In the genomic region with DNA sequence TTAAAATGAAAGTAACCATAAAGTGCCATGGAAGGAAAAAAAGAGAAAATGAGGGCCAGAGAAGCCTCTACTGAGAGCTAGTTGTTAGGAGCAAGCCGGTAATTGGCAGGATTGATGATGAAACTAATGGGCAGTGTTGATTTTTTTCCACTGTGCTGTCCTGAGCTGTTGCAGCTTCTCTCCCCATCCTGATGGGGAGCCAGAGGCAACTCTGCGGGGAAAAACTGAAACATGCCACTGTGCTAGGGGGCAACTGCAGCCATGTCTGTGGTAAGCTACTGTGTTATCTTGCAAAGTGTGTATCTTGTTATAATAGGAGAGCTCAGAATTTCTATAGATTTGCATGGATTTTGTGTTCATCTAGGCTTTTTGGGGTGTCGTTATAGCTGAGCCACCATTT, we compare ENCODE assay signal across 26 cellular contexts.
DNase-seq lines count a peak whose midpoint lies in the region; ATAC-seq, FAIRE-seq and TF ChIP-seq lines count a peak whose summit lies in the region.
"Had no signal": no experiment of that assay in that cellular context is flagged by ENCODE, and none has a peak within 500 bp of the region (broad histone marks: within the 10 kb centered on the region; RNA-seq: fewer than 3 reads in every experiment).

No MANE protein-coding gene starts in this region.

- CTCF ChIA-PET in GM12878 (lab: Yijun Ruan, JAX), result no interaction called here

- TF ChIP-seq RAD21 in GM12878 (IDR thresholded peaks at IDR 0.05; ENCODE audit: insufficient read depth, low read depth, low read length), result no peak

- FAIRE-seq in GM12878 (lab: Jason Lieb, UNC), result no peak
- FAIRE-seq: A204.1, GM19239 had no signal

- 0 out of 3 replicates have a peak, but pooled peaks have one; percentile 6 for TF ChIP-seq CTCF in GM12872 (IDR thresholded peaks at IDR 0.05; ENCODE audit: insufficient read depth, low read depth, low read length)
- TF ChIP-seq CTCF in NB4 (IDR thresholded peaks at IDR 0.05; ENCODE audit: low read depth, low read length), result peak; percentile 3
- TF ChIP-seq CTCF in GM12878 (IDR thresholded peaks at IDR 0.05 in 2 of 3, conservative IDR thresholded peaks at IDR 0.05 in 1 of 3; ENCODE audit: control insufficient read depth in 2 of 3, extremely low read depth in 1 of 3, insufficient read depth in 1 of 3, low read depth in 3 of 3, low read length in 3 of 3), result 0 out of 6 replicates have a peak, but pooled peaks of 1 of the 3 experiments have one; percentile 7
- peak; percentile 6 for TF ChIP-seq CTCF in kidney epithelial cell (IDR thresholded peaks at IDR 0.05; ENCODE audit: insufficient read depth, low read length, poor library complexity, severe bottlenecking)

- no peak overlapping the region for H3K27ac ChIP-seq in GM12878 (ENCODE audit: control insufficient read depth, insufficient read depth)
- H3K27ac ChIP-seq: PC-9, RWPE1 had no signal

- RAD21 ChIA-PET in GM12878 (lab: Charles Lee; ENCODE audit: unreplicated experiment), result no interaction called here

- in situ Hi-C loops in GM12878 (cut with MboI), result no loop called here

- BruUV-seq in GM12878 (replicated peaks; lab: Mats Ljungman, UMichigan), result no TSS peak

- TF ChIP-seq EP300 in GM12878 (IDR thresholded peaks at IDR 0.05; ENCODE audit: borderline replicate concordance in 1 of 2, control insufficient read depth in 1 of 2, low read depth in 2 of 2, low read length in 2 of 2), result no peak

- TF ChIP-seq POLR2A in NB4 (IDR thresholded peaks at IDR 0.05; ENCODE audit: extremely low read depth, insufficient read length) (no peak), GM12878 (IDR thresholded peaks at IDR 0.05; ENCODE audit: low read depth, low read length) (no peak)

- H3K4me1 ChIP-seq in GM12878 (ENCODE audit: control insufficient read depth, insufficient read depth, low read length), result no peaks in the 10 kb centered on the region
- H3K4me1 ChIP-seq: BE2C had no signal

- H3K4me3 ChIP-seq in NB4 (ENCODE audit: low read depth, low read length) (no peak overlapping the region), GM12878 (no peak overlapping the region), kidney epithelial cell (ENCODE audit: low read depth, low read length) (no peak overlapping the region)
- H3K4me3 ChIP-seq: PC-9 had no signal

- H3K27me3 ChIP-seq in GM12878 (replicated peaks in 1 of 2; ENCODE audit: control insufficient read depth in 2 of 2, insufficient read depth in 2 of 2, low read length in 1 of 2) (no peaks in the 10 kb centered on the region), kidney epithelial cell (ENCODE audit: control insufficient read depth, insufficient read depth, low read length) (no peaks in the 10 kb centered on the region)
- H3K27me3 ChIP-seq: BE2C had no signal

- POLR2A ChIA-PET in GM12878 (lab: Charles Lee), result no interaction called here

- intact Hi-C loops in GM12878 (cut with micrococcal nuclease; ENCODE audit: unreplicated experiment), result loop anchor here (10.0 kb wide), 1 partner anchor 355 kb away; no protein-coding TSS in a partner anchor

- no peaks in the 10 kb centered on the region for H3K9me3 ChIP-seq in GM12878 (replicated peaks; ENCODE audit: control insufficient read depth, insufficient read depth, low read length)
- H3K9me3 ChIP-seq: BE2C, Caco-2 had no signal

- no peaks in the 10 kb centered on the region for H3K36me3 ChIP-seq in GM12878 (ENCODE audit: control insufficient read depth in 2 of 2, insufficient read depth in 2 of 2, low read length in 1 of 2)
- H3K36me3 ChIP-seq in kidney epithelial cell (ENCODE audit: control insufficient read depth, insufficient read depth, low read length), result no peaks in the 10 kb centered on the region
- H3K36me3 ChIP-seq: BE2C had no signal

- H3K4me2 ChIP-seq in GM12878 (ENCODE audit: control insufficient read depth, insufficient read depth), result no peak overlapping the region
- H3K4me2 ChIP-seq: PC-9 had no signal

- DNase-seq in NB4 (ENCODE audit: low read depth), result no peak
- no peak for DNase-seq in GM12878 (ENCODE audit: low read depth, low spot score)
- no peak for DNase-seq in kidney epithelial cell (ENCODE audit: low read depth)
- no peak for DNase-seq in DMS 273 treated with DMSO at 0.1 percent for 48 hours (lab: John Stamatoyannopoulos, UW)
- DNase-seq in NCI-H2196 (lab: John Stamatoyannopoulos, UW; ENCODE audit: unreplicated experiment), result no peak
- DNase-seq in activated effector memory CD4-positive, alpha-beta T cell treated with anti-CD3 and anti-CD28 coated beads, Interleukin-2, amount 50 U/mL, for 16 hours, result no peak
- DNase-seq: BE2C; Caco-2; CD4-positive, alpha-beta T cell; DMS153; GDM1; HFFc6; Kasumi-1; MM.1S; NCI-H1105; NCI-H2081; NCI-H2171 treated with DMSO at 0.1 percent for 48 hours; NCI-H446 treated with DMSO at 0.1 percent for 48 hours; NCI-H69; PC-9; SIG-M5 had no signal

- H3K9ac ChIP-seq in GM12878 (ENCODE audit: control insufficient read depth, insufficient read depth, low read length), result no peak overlapping the region

- SMC1A ChIA-PET in GM12878 (lab: Charles Lee; ENCODE audit: uncharacterized antibody, unreplicated experiment), result no interaction called here

- H4K20me1 ChIP-seq in GM12878 (ENCODE audit: control insufficient read depth, insufficient read depth), result no peaks in the 10 kb centered on the region

- 0 out of 3 replicates have a peak, but pooled peaks have one; percentile 36 for ATAC-seq in GM12878
- ATAC-seq in HG03139 (IDR thresholded peaks at IDR 0.05; ENCODE audit: unreplicated experiment), result no peak

- no peak overlapping the region for H2AFZ ChIP-seq in GM12878 (ENCODE audit: control insufficient read depth, low read depth, low read length)
- H2AFZ ChIP-seq: PC-9 had no signal

- H3K79me2 ChIP-seq in GM12878 (ENCODE audit: control insufficient read depth, insufficient read depth, low read length), result no peaks in the 10 kb centered on the region

- WGBS in GM12878 (ENCODE audit: insufficient coverage, insufficient replicate concordance, low lambda C conversion rate, missing lambda C conversion rate), result 50% methylated on average over 3 of the region's 3 CpGs

TF ChIP-seq in GM12878, 131 proteins besides CTCF, POLR2A, EP300 and RAD21:
- TF ChIP-seq ZNF384 (IDR thresholded peaks at IDR 0.05; ENCODE audit: borderline replicate concordance, low read depth, low read length), result no peak
- no peak for TF ChIP-seq PAX5 (IDR thresholded peaks at IDR 0.05; ENCODE audit: borderline replicate concordance, low read depth, low read length)
- no peak for TF ChIP-seq PRDM15 (CRISPR knock-in tag; IDR thresholded peaks at IDR 0.05)
- no peak for TF ChIP-seq NKRF (conservative IDR thresholded peaks at IDR 0.05)
- TF ChIP-seq, protein P1, sequence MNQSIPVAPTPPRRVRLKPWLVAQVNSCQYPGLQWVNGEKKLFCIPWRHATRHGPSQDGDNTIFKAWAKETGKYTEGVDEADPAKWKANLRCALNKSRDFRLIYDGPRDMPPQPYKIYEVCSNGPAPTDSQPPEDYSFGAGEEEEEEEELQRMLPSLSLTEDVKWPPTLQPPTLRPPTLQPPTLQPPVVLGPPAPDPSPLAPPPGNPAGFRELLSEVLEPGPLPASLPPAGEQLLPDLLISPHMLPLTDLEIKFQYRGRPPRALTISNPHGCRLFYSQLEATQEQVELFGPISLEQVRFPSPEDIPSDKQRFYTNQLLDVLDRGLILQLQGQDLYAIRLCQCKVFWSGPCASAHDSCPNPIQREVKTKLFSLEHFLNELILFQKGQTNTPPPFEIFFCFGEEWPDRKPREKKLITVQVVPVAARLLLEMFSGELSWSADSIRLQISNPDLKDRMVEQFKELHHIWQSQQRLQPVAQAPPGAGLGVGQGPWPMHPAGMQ (IDR thresholded peaks at IDR 0.05; ENCODE audit: borderline replicate concordance), result no peak
- no peak for TF ChIP-seq ZNF274 (IDR thresholded peaks at IDR 0.05; ENCODE audit: insufficient read depth, insufficient read length)
- no peak for TF ChIP-seq RUNX3 (IDR thresholded peaks at IDR 0.05; ENCODE audit: low read length)
- TF ChIP-seq HDAC2 (IDR thresholded peaks at IDR 0.05), result no peak
- no peak for TF ChIP-seq HCFC1 (IDR thresholded peaks at IDR 0.05; ENCODE audit: low read length)
